Comparison of ENCODE assay signal across 2 cellular contexts in the genomic region with DNA sequence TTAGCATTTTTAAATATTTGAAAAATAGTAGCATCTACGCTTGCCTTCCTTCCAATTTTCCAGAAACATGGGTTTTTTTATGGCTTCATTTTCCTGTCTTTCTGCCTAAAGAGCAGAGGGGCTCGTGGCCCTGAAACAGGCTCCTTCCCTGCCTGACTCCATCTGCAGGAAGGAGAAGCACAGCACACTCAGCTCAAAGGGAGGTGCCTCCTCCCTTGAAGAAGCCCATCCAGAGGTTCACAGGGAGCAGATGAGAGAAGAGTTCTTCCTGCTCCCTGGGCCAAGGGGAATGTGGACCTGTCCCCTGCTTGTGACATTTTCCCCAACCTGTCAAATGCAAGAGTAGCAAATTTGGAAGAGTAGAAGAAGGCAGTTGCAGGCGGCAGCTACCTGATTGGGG.
TF ChIP-seq lines count a peak whose summit lies in the region.

No MANE protein-coding gene starts in this region.

TF ChIP-seq in HCT116, 20 proteins besides CTCF, POLR2A, EP300 and RAD21:
- TF ChIP-seq CEBPB (IDR thresholded peaks at IDR 0.05; ENCODE audit: low read depth) (no peak), ELF1 (IDR thresholded peaks at IDR 0.05; ENCODE audit: borderline replicate concordance, low read depth) (no peak), EZH2phosphoT487 (IDR thresholded peaks at IDR 0.05; ENCODE audit: borderline replicate concordance) (no peak), ZNF274 (IDR thresholded peaks at IDR 0.05; ENCODE audit: low read depth, low read length) (no peak), SIN3A (IDR thresholded peaks at IDR 0.05; ENCODE audit: low read depth) (no peak), SP1 (IDR thresholded peaks at IDR 0.05; ENCODE audit: low read depth) (no peak), CBX3 (IDR thresholded peaks at IDR 0.05; ENCODE audit: low read depth) (no peak), TCF7L2 (IDR thresholded peaks at IDR 0.05; ENCODE audit: borderline replicate concordance, extremely low read depth, insufficient read depth, insufficient read length) (no peak), POLR2AphosphoS5 (IDR thresholded peaks at IDR 0.05; ENCODE audit: low read depth, low read length) (no peak), YY1 (IDR thresholded peaks at IDR 0.05; ENCODE audit: extremely low read depth, insufficient replicate concordance, low read depth, low read length) (no peak), JUND (IDR thresholded peaks at IDR 0.05) (no peak), FOSL1 (IDR thresholded peaks at IDR 0.05; ENCODE audit: low read depth) (no peak), EGR1 (IDR thresholded peaks at IDR 0.05; ENCODE audit: low read depth) (no peak), EZH2 (IDR thresholded peaks at IDR 0.05) (no peak), ZFX (IDR thresholded peaks at IDR 0.05) (no peak), SRF (IDR thresholded peaks at IDR 0.05; ENCODE audit: low read depth) (no peak)
- TF ChIP-seq, protein P1, sequence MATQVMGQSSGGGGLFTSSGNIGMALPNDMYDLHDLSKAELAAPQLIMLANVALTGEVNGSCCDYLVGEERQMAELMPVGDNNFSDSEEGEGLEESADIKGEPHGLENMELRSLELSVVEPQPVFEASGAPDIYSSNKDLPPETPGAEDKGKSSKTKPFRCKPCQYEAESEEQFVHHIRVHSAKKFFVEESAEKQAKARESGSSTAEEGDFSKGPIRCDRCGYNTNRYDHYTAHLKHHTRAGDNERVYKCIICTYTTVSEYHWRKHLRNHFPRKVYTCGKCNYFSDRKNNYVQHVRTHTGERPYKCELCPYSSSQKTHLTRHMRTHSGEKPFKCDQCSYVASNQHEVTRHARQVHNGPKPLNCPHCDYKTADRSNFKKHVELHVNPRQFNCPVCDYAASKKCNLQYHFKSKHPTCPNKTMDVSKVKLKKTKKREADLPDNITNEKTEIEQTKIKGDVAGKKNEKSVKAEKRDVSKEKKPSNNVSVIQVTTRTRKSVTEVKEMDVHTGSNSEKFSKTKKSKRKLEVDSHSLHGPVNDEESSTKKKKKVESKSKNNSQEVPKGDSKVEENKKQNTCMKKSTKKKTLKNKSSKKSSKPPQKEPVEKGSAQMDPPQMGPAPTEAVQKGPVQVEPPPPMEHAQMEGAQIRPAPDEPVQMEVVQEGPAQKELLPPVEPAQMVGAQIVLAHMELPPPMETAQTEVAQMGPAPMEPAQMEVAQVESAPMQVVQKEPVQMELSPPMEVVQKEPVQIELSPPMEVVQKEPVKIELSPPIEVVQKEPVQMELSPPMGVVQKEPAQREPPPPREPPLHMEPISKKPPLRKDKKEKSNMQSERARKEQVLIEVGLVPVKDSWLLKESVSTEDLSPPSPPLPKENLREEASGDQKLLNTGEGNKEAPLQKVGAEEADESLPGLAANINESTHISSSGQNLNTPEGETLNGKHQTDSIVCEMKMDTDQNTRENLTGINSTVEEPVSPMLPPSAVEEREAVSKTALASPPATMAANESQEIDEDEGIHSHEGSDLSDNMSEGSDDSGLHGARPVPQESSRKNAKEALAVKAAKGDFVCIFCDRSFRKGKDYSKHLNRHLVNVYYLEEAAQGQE (IDR thresholded peaks at IDR 0.05; ENCODE audit: low read depth), result no peak
- TF ChIP-seq, protein P2, sequence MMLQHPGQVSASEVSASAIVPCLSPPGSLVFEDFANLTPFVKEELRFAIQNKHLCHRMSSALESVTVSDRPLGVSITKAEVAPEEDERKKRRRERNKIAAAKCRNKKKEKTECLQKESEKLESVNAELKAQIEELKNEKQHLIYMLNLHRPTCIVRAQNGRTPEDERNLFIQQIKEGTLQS (IDR thresholded peaks at IDR 0.05), result no peak
- TF ChIP-seq, protein P3, sequence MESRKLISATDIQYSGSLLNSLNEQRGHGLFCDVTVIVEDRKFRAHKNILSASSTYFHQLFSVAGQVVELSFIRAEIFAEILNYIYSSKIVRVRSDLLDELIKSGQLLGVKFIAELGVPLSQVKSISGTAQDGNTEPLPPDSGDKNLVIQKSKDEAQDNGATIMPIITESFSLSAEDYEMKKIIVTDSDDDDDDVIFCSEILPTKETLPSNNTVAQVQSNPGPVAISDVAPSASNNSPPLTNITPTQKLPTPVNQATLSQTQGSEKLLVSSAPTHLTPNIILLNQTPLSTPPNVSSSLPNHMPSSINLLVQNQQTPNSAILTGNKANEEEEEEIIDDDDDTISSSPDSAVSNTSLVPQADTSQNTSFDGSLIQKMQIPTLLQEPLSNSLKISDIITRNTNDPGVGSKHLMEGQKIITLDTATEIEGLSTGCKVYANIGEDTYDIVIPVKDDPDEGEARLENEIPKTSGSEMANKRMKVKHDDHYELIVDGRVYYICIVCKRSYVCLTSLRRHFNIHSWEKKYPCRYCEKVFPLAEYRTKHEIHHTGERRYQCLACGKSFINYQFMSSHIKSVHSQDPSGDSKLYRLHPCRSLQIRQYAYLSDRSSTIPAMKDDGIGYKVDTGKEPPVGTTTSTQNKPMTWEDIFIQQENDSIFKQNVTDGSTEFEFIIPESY (IDR thresholded peaks at IDR 0.05; ENCODE audit: extremely low read depth, insufficient replicate concordance, low read length), result no peak
- TF ChIP-seq, protein P4, sequence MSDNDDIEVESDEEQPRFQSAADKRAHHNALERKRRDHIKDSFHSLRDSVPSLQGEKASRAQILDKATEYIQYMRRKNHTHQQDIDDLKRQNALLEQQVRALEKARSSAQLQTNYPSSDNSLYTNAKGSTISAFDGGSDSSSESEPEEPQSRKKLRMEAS (IDR thresholded peaks at IDR 0.05), result no peak

TF ChIP-seq in K562, 482 proteins besides CTCF, POLR2A, EP300 and RAD21:
- TF ChIP-seq THRAP3 (IDR thresholded peaks at IDR 0.05; ENCODE audit: borderline replicate concordance) (no peak), SRSF9 (IDR thresholded peaks at IDR 0.05; ENCODE audit: borderline replicate concordance, low read depth, low read length) (no peak), CHD1 (IDR thresholded peaks at IDR 0.05; ENCODE audit: low read length) (no peak), STAT5A (IDR thresholded peaks at IDR 0.05; ENCODE audit: borderline replicate concordance, low read length) (no peak)
- TF ChIP-seq, protein P5, sequence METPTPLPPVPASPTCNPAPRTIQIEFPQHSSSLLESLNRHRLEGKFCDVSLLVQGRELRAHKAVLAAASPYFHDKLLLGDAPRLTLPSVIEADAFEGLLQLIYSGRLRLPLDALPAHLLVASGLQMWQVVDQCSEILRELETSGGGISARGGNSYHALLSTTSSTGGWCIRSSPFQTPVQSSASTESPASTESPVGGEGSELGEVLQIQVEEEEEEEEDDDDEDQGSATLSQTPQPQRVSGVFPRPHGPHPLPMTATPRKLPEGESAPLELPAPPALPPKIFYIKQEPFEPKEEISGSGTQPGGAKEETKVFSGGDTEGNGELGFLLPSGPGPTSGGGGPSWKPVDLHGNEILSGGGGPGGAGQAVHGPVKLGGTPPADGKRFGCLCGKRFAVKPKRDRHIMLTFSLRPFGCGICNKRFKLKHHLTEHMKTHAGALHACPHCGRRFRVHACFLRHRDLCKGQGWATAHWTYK (CRISPR knock-in tag; IDR thresholded peaks at IDR 0.05), result no peak
- TF ChIP-seq, protein P6, sequence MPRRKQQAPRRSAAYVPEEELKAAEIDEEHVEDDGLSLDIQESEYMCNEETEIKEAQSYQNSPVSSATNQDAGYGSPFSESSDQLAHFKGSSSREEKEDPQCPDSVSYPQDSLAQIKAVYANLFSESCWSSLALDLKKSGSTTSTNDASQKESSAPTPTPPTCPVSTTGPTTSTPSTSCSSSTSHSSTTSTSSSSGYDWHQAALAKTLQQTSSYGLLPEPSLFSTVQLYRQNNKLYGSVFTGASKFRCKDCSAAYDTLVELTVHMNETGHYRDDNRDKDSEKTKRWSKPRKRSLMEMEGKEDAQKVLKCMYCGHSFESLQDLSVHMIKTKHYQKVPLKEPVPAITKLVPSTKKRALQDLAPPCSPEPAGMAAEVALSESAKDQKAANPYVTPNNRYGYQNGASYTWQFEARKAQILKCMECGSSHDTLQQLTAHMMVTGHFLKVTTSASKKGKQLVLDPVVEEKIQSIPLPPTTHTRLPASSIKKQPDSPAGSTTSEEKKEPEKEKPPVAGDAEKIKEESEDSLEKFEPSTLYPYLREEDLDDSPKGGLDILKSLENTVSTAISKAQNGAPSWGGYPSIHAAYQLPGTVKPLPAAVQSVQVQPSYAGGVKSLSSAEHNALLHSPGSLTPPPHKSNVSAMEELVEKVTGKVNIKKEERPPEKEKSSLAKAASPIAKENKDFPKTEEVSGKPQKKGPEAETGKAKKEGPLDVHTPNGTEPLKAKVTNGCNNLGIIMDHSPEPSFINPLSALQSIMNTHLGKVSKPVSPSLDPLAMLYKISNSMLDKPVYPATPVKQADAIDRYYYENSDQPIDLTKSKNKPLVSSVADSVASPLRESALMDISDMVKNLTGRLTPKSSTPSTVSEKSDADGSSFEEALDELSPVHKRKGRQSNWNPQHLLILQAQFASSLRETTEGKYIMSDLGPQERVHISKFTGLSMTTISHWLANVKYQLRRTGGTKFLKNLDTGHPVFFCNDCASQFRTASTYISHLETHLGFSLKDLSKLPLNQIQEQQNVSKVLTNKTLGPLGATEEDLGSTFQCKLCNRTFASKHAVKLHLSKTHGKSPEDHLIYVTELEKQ (CRISPR knock-in tag; IDR thresholded peaks at IDR 0.05), result no peak
TF ChIP-seq in K562: peak in this region for 0.
